1 cellular context compared by ENCODE assay signal in the genomic region with DNA sequence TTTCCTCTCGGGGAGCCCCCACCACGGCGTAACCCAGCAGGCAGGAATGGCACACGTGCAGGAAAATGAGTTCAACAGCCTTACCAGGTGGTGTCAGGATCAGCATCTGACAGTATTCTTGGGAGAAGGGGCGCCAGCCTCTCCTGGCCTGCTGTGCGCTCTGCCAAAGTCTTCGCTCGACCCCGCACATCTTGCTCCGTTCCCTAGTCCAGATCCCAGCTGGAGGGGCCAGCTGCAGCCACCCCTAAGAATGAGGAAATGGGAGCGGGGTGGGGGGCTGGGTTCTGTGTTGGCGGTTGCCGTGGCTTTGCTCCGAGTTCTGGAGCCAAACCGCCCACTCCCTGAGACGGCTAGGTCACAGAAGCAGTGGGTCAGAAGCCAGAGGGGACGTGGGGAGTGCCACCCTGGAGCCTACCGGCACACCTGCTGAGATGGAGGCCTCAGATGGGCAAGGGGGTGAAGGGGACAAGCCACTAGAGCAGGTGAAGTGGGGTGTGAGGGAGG.
TF ChIP-seq lines count a peak whose summit lies in the region.

A gene (plus strand): TSS at position 328 of the 504 bp plus-strand sequence. CDS start 104 bp downstream, at position 432.

TF ChIP-seq in IMR-90, 13 proteins besides CTCF, POLR2A, EP300 and RAD21 (continued from another document):
- TF ChIP-seq NFE2L2 (IDR thresholded peaks at IDR 0.05; ENCODE audit: low read depth, low read length): no peak
- no peak for TF ChIP-seq SMC3 (IDR thresholded peaks at IDR 0.05; ENCODE audit: low read depth, low read length)
- no peak for TF ChIP-seq BHLHE40 (IDR thresholded peaks at IDR 0.05; ENCODE audit: low read depth, low read length)
